Comparison of ENCODE assay signal across 19 cellular contexts in the genomic region with DNA sequence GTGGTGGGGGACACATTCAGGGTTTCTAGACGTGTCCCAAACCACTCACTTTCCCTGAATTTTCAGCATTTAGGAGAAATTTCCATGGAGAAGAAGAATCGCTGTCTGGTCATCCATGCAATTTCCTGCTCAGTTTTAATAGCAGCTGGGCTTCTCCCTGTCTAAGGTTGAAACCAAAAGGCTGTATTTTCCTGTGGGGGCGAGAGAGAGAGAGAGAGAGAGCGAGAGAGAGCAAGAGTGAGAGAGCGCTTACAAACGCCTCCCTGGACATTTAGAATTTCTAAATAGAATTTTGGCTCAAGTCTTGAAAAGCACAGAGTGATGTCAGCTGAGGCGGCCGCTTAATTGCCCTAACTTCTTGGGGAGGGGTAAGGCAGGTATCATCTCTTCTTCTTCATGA.
DNase-seq lines count a peak whose midpoint lies in the region; ATAC-seq and TF ChIP-seq lines count a peak whose summit lies in the region.
"Had no signal": no experiment of that assay in that cellular context is flagged by ENCODE, and none has a peak within 500 bp of the region (broad histone marks: within the 10 kb centered on the region; RNA-seq: fewer than 3 reads in every experiment).

No MANE protein-coding gene starts in this region.

- H3K27me3 Mint-ChIP-seq in chondrocyte (ENCODE audit: low read depth) = no peaks in the 10 kb centered on the region
- H3K27me3 Mint-ChIP-seq: memory B cell, progenitor cell of endocrine pancreas had no signal

- H3K36me3 ChIP-seq in trophoblast cell (ENCODE audit: control insufficient read depth in 1 of 2, insufficient read depth in 2 of 2, low read length in 2 of 2) = no peaks in the 10 kb centered on the region
- H3K36me3 ChIP-seq in transverse colon = no peaks in the 10 kb centered on the region

- H2BK5ac ChIP-seq in trophoblast cell (ENCODE audit: low read depth, low read length, poor library complexity) = peak overlapping the region; percentile 54

- ATAC-seq in left cardiac atrium (peak; percentile 32 to 38), HG03439 (IDR thresholded peaks at IDR 0.05; ENCODE audit: unreplicated experiment) (no peak), left colon (no peak)
- ATAC-seq: activated CD8-positive, alpha-beta T cell treated with anti-CD3 and anti-CD28 coated beads, Interleukin-2, amount 10 ng/mL, durations not matched to agents 7 days and 5 days; K562 had no signal

- peaks cover 5% of the 10 kb centered on the region for H3K79me2 ChIP-seq in trophoblast cell (ENCODE audit: control insufficient read depth, insufficient read depth, low read length, poor library complexity)

- H3K27ac Mint-ChIP-seq in chondrocyte (ENCODE audit: unreplicated experiment) = peak overlapping the region; percentile 91
- H3K27ac Mint-ChIP-seq: activated CD8-positive, alpha-beta T cell treated with anti-CD3 and anti-CD28 coated beads, Interleukin-2, amount 10 ng/mL, durations not matched to agents 7 days and 5 days; CD4-positive, alpha-beta memory T cell; memory B cell; progenitor cell of endocrine pancreas had no signal

- no peak for TF ChIP-seq CTCF in chondrocyte (IDR thresholded peaks at IDR 0.05)
- TF ChIP-seq CTCF in transverse colon (IDR thresholded peaks at IDR 0.05) = no peak

- H3K9ac ChIP-seq in trophoblast cell (ENCODE audit: low read length) = no peak overlapping the region

- intact Hi-C loops in left cardiac atrium (cut with DNase I) = no loop called here
- intact Hi-C loops in transverse colon (cut with DNase I; ENCODE audit: low total_unique reads) = no loop called here
- intact Hi-C loops in left colon (cut with DNase I, micrococcal nuclease) = no loop called here

- WGBS in trophoblast cell (ENCODE audit: extremely low coverage, insufficient coverage, insufficient read length) = no CpG with 5 or more reads among the region's 8 CpGs
- WGBS in transverse colon (ENCODE audit: low coverage in 1 of 2), 2 donors = 57 to 74% methylated on average over 4 to 8 of the region's 8 CpGs

- peak overlapping the region; percentile 87 for H3K4ac ChIP-seq in trophoblast cell (ENCODE audit: low read depth, low read length)

- peaks cover 69% of the 10 kb centered on the region for H3K4me1 Mint-ChIP-seq in chondrocyte (ENCODE audit: low read depth)

- H4K8ac ChIP-seq in trophoblast cell (ENCODE audit: low read depth, low read length) = peak overlapping the region; percentile 66

- H3K23ac ChIP-seq in trophoblast cell (ENCODE audit: low read length) = no peak overlapping the region

- no peak for TF ChIP-seq EP300 in transverse colon (IDR thresholded peaks at IDR 0.05; ENCODE audit: low read depth)

- no peak overlapping the region for H2AFZ ChIP-seq in trophoblast cell (ENCODE audit: insufficient read depth, low read length, poor library complexity)

- peak overlapping the region; percentile 90 for H2BK120ac ChIP-seq in trophoblast cell (ENCODE audit: insufficient read depth, low read length, poor library complexity)

- H3K14ac ChIP-seq in trophoblast cell (ENCODE audit: low read length) = peak overlapping the region; percentile 90

- H3K27ac ChIP-seq in trophoblast cell (ENCODE audit: low read depth, low read length) = no peak overlapping the region
- H3K27ac ChIP-seq in transverse colon = peak overlapping the region; percentile 62 to 84 (median 80)

- peak overlapping the region; percentile 8 for H3K4me2 ChIP-seq in trophoblast cell (ENCODE audit: low read length)

- peak overlapping the region; percentile 92 for H3K18ac ChIP-seq in trophoblast cell (ENCODE audit: low read length)

- peak overlapping the region; percentile 98 for H2BK12ac ChIP-seq in trophoblast cell (ENCODE audit: low read length)

- H3K9me3 ChIP-seq in trophoblast cell (ENCODE audit: insufficient read depth, low read depth, low read length) (no peaks in the 10 kb centered on the region), transverse colon (no peaks in the 10 kb centered on the region)

- no peak overlapping the region for H3K4me3 ChIP-seq in trophoblast cell (ENCODE audit: low read depth, low read length)
- H3K4me3 ChIP-seq in transverse colon = no peak overlapping the region
- H3K4me3 ChIP-seq: K562 had no signal

- H2AK5ac ChIP-seq in trophoblast cell (ENCODE audit: low read length) = peak overlapping the region; percentile 79

- H3K27me3 ChIP-seq in trophoblast cell (ENCODE audit: insufficient read depth, low read length) (no peaks in the 10 kb centered on the region), transverse colon (no peaks in the 10 kb centered on the region)

- H3K79me1 ChIP-seq in trophoblast cell (ENCODE audit: low read length) = peaks cover 28% of the 10 kb centered on the region

- no peak for DNase-seq in chondrocyte (ENCODE audit: low spot score)
- DNase-seq in left cardiac atrium = no peak
- no peak for DNase-seq in trophoblast cell
- DNase-seq in transverse colon = no peak
- no peak for DNase-seq in left colon
- DNase-seq in hepatic stellate cell (ENCODE audit: low spot score) = no peak
- DNase-seq: activated CD8-positive, alpha-beta T cell treated with anti-CD3 and anti-CD28 coated beads, Interleukin-2, amount 10 ng/mL, durations not matched to agents 7 days and 5 days; activated naive CD4-positive, alpha-beta T cell treated with anti-CD3 and anti-CD28 coated beads, Interleukin-2, amount 50 U/mL, for 16 hours; activated T-cell treated with anti-CD3 and anti-CD28 coated beads, Interleukin-2, amount 50 U/mL, for 1 hour; CD4-positive, alpha-beta memory T cell; effector CD8-positive, alpha-beta T cell; GDM1; NCI-H69; stimulated activated CD4-positive, alpha-beta T cell treated with anti-CD3 and anti-CD28 coated beads, Interleukin-12 subunit alpha, Interleukin-12 subunit beta, amount 100 ng/mL, for 4 hours; substantia nigra had no signal

- H3K4me1 ChIP-seq in trophoblast cell (ENCODE audit: control insufficient read depth in 1 of 2, insufficient read depth in 2 of 2, low read length in 2 of 2) (peaks cover 24 to 40% of the 10 kb centered on the region in 2 experiments), transverse colon (peaks cover 9 to 62% (median 33%) of the 10 kb centered on the region in 4 donors)

- no peaks in the 10 kb centered on the region for H3K9me3 Mint-ChIP-seq in chondrocyte (ENCODE audit: low read depth)
- H3K9me3 Mint-ChIP-seq: CD4-positive, alpha-beta memory T cell; memory B cell had no signal

- no peak overlapping the region for H4K12ac ChIP-seq in trophoblast cell (ENCODE audit: low read depth, low read length)

- peak overlapping the region; percentile 66 for H4K91ac ChIP-seq in trophoblast cell (ENCODE audit: low read depth, low read length)

- H3K36me3 Mint-ChIP-seq in chondrocyte (ENCODE audit: low read depth) = no peaks in the 10 kb centered on the region
- H3K36me3 Mint-ChIP-seq: CD4-positive, alpha-beta memory T cell had no signal

- no peak for TF ChIP-seq POLR2A in transverse colon (IDR thresholded peaks at IDR 0.05)

- in situ Hi-C loops in transverse colon (cut with MboI; ENCODE audit: low pct_ligation_motif_present in 1 of 4, low pct_unique_long_range_greater_than_20kb in 1 of 4, low sequenced_read_pairs in 3 of 4) = loop anchor here in 1 of 4 donors (10.0 kb wide), 1 partner anchor 57 kb away; no protein-coding TSS in a partner anchor

- no peak overlapping the region for H3K4me3 Mint-ChIP-seq in chondrocyte (ENCODE audit: unreplicated experiment)
- H3K4me3 Mint-ChIP-seq: activated CD8-positive, alpha-beta T cell treated with anti-CD3 and anti-CD28 coated beads, Interleukin-2, amount 10 ng/mL, durations not matched to agents 7 days and 5 days; CD4-positive, alpha-beta memory T cell; memory B cell had no signal

Comparison
In these comparisons a context has a peak if more than half of its experiments do, and no peak if none do; other contexts are left out.
1. ATAC-seq: peak in left cardiac atrium (2 of 2); none in HG03439 (single experiment) and left colon (single experiment).